ENCODE assay signal across 8 cellular contexts in genomic region chr10:96586419-96587254, GRCh38. TPM values are rescaled to one million over a fixed set of nuclear protein-coding genes. Genes with fewer than 3 reads are reported as not detected.
DNase-seq lines count a peak whose midpoint lies in the region; ATAC-seq, FAIRE-seq and TF ChIP-seq lines count a peak whose summit lies in the region.

TSS of gene TM9SF3 (minus strand) at chr10:96587012. CDS start at chr10:96586835, 177 bp downstream.

- H3K27ac ChIP-seq in astrocyte (ENCODE audit: low read depth, low read length), result peak within 1 kb of the TSS; percentile 94

- H3K79me2 ChIP-seq in astrocyte (ENCODE audit: insufficient read depth, low read length), result peaks cover 51% of the 10 kb centered on the region

- H3K4me3 Mint-ChIP-seq in astrocyte (ENCODE audit: unreplicated experiment), result peak within 1 kb of the TSS; percentile 92

- peaks cover 21% of the 10 kb centered on the region for H3K4me1 ChIP-seq in astrocyte (ENCODE audit: insufficient read depth, low read length)

- H3K9ac ChIP-seq in astrocyte (ENCODE audit: low read length), result peak within 1 kb of the TSS; percentile 94

- no peaks in the 10 kb centered on the region for H3K9me3 Mint-ChIP-seq in astrocyte (ENCODE audit: unreplicated experiment)

- no peak for FAIRE-seq in astrocyte (lab: Jason Lieb, UNC)

- H2AFZ ChIP-seq in astrocyte (ENCODE audit: low read depth, low read length), result peak within 1 kb of the TSS; percentile 75

- H3K36me3 ChIP-seq in astrocyte (ENCODE audit: insufficient read depth, low read length), result no peaks in the 10 kb centered on the region

- peaks cover 14% of the 10 kb centered on the region for H3K4me1 Mint-ChIP-seq in astrocyte (ENCODE audit: low read depth, unreplicated experiment)

- H3K9me3 ChIP-seq in astrocyte (ENCODE audit: insufficient read depth, low read depth, low read length), result no peaks in the 10 kb centered on the region

- DNase-seq in NCI-H1105 (lab: John Stamatoyannopoulos, UW) (peak; percentile 62), T-helper 22 cell (ENCODE audit: low read depth) (peak; percentile 92), astrocyte (ENCODE audit: low read depth) (peak; percentile 74), hippocampal formation (lab: John Stamatoyannopoulos, UW) (peak; percentile 76 to 81), retinal pigment epithelial cell (ENCODE audit: low read depth) (no peak)

- no peaks in the 10 kb centered on the region for H3K27me3 ChIP-seq in astrocyte (ENCODE audit: insufficient read depth, low read length)

- H3K27me3 Mint-ChIP-seq in astrocyte (ENCODE audit: low read depth, unreplicated experiment), result no peaks in the 10 kb centered on the region

- peak within 1 kb of the TSS; percentile 99 for H3K27ac Mint-ChIP-seq in astrocyte (ENCODE audit: unreplicated experiment)

- H3K4me3 ChIP-seq in GM12875 (ENCODE audit: low read depth, low read length) (peak within 1 kb of the TSS; percentile 91), astrocyte (ENCODE audit: insufficient read depth, low read depth, low read length) (peak within 1 kb of the TSS; percentile 94), retinal pigment epithelial cell (ENCODE audit: low read length) (peak within 1 kb of the TSS; percentile 92)

- TF ChIP-seq CTCF in GM12875 (IDR thresholded peaks at IDR 0.05; ENCODE audit: borderline replicate concordance, insufficient read depth, low read depth, low read length) (0 out of 2 replicates have a peak, but pooled peaks have one; percentile 3), astrocyte (IDR thresholded peaks at IDR 0.05; ENCODE audit: insufficient read depth, low read depth, low read length) (no peak), retinal pigment epithelial cell (conservative IDR thresholded peaks at IDR 0.05; ENCODE audit: low read depth, low read length) (no peak)

- H3K4me2 ChIP-seq in astrocyte (ENCODE audit: low read length), result peak within 1 kb of the TSS; percentile 98

- ATAC-seq in HG02588 (IDR thresholded peaks at IDR 0.05; ENCODE audit: unreplicated experiment) (peak; percentile 78), HG03469 (IDR thresholded peaks at IDR 0.05; ENCODE audit: unreplicated experiment) (no peak)

- H3K36me3 Mint-ChIP-seq in astrocyte (ENCODE audit: low read depth, unreplicated experiment), result peaks cover 1% of the 10 kb centered on the region

- H4K20me1 ChIP-seq in astrocyte (ENCODE audit: insufficient read depth, low read length), result peaks cover 44% of the 10 kb centered on the region

RNA-seq across cellular contexts. Expression of gene TM9SF3, which starts in this region (rescaled TPM):
- 198 and 200 TPM in 2 replicates for total RNA-seq in astrocyte
